24 cellular contexts compared by ENCODE assay signal in the genomic region with DNA sequence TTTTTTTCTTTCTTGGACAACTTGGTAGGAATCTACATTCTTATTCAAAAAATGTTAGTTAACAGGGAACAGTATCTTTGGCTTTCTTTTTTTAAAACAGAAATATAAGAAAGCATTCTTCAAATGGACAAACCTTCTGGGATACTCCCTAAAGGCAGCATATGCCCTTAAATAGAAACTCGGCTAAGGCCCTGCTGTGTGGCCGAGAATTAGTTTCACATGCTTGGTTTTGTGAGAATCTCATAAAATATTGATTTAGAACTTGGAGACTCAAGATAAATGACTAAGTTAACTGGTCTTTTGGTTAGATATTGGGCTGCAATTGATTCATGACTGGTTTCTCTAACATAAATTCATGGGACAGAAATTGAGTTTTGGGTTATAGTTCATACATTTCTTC.
"Had no signal": no experiment of that assay in that cellular context is flagged by ENCODE, and none has a peak within 500 bp of the region (broad histone marks: within the 10 kb centered on the region; RNA-seq: fewer than 3 reads in every experiment).

No MANE protein-coding gene starts in this region.

- H3K36me3 ChIP-seq: left ventricle myocardium inferior, lower lobe of right lung, neutrophil, right atrium auricular region, sigmoid colon, stomach had no signal

- H3K4me3 ChIP-seq: coronary artery, dorsolateral prefrontal cortex, hepatocyte, left ventricle myocardium inferior, lower lobe of right lung, right atrium auricular region, sigmoid colon, skin epidermis, stomach had no signal

- H2AFZ ChIP-seq: hepatocyte had no signal

- H3K9me3 Mint-ChIP-seq: memory B cell; naive B cell; nephron progenitor cell; stimulated activated naive B cell treated with anti-CD40 and anti-IgM and Interleukin-4, amounts not matched to agents 10 μg/mL and 1 μg/mL and 100 μg/mL, for 72 hours had no signal

- H3K27me3 ChIP-seq: hepatocyte, neutrophil, right atrium auricular region, sigmoid colon, stomach had no signal

- H3K36me3 Mint-ChIP-seq: memory B cell; naive B cell; stimulated activated naive B cell treated with anti-CD40 and anti-IgM and Interleukin-4, amounts not matched to agents 10 μg/mL and 1 μg/mL and 100 μg/mL, for 72 hours had no signal

- H3K9me3 ChIP-seq: left ventricle myocardium inferior, lower lobe of right lung, neutrophil, right atrium auricular region, sigmoid colon, stomach had no signal

- H3K27ac ChIP-seq: coronary artery, dorsolateral prefrontal cortex, hepatocyte, left ventricle myocardium inferior, lower lobe of right lung, neutrophil, right atrium auricular region, stomach had no signal

- DNase-seq: dorsolateral prefrontal cortex; effector CD8-positive, alpha-beta T cell; foreskin melanocyte; head of caudate nucleus; kidney; left cardiac atrium; left ventricle myocardium inferior; lower lobe of right lung; midbrain; naive B cell; nephron progenitor cell; posterior cingulate gyrus; sigmoid colon; stimulated activated CD4-positive, alpha-beta T cell treated with anti-CD3 and anti-CD28 coated beads, Interleukin-2, amount 100 ng/mL, for 24 hours; stimulated activated CD4-positive, alpha-beta T cell treated with anti-CD3 and anti-CD28 coated beads, Interleukin-4, amount 100 ng/mL, for 4 hours; stimulated activated naive B cell treated with anti-CD40 and anti-IgM and Interleukin-4, amounts not matched to agents 10 μg/mL and 1 μg/mL and 100 μg/mL, for 72 hours; stomach had no signal

- H3K4me3 Mint-ChIP-seq: memory B cell; naive B cell; nephron progenitor cell; stimulated activated naive B cell treated with anti-CD40 and anti-IgM and Interleukin-4, amounts not matched to agents 10 μg/mL and 1 μg/mL and 100 μg/mL, for 72 hours had no signal

- H3K4me1 ChIP-seq: left ventricle myocardium inferior, lower lobe of right lung, right atrium auricular region, stomach had no signal

- H3K27ac Mint-ChIP-seq: memory B cell; naive B cell; stimulated activated naive B cell treated with anti-CD40 and anti-IgM and Interleukin-4, amounts not matched to agents 10 μg/mL and 1 μg/mL and 100 μg/mL, for 72 hours had no signal

- H3K4me1 Mint-ChIP-seq: memory B cell; naive B cell; stimulated activated naive B cell treated with anti-CD40 and anti-IgM and Interleukin-4, amounts not matched to agents 10 μg/mL and 1 μg/mL and 100 μg/mL, for 72 hours had no signal

- ATAC-seq: esophagus mucosa; left cardiac atrium; lower lobe of right lung; stimulated activated naive B cell treated with anti-CD40 and anti-IgM and Interleukin-4, amounts not matched to agents 10 μg/mL and 1 μg/mL and 100 μg/mL, for 72 hours had no signal

- H3K4me2 ChIP-seq: hepatocyte had no signal
